Comparison of ENCODE assay signal across 27 cellular contexts in the genomic region with DNA sequence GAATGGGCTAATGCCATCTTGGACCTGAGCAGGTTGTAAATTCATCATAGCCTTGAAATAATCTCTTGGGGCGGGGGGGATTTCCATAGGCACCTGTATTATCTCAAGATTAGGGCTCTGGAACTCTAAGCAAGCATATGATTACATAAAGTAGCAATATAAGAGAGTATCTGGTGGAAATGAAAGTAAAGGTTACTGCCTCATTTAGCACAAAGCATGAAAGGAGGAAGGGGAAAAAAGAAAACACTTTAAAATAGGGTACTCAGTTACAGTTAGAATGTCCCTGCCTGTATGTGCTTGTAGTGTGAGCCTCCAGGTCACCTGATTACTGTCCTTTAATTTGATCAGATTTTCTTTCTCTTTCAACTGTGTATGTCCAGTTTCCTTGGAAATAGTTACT.
"Had no signal": no experiment of that assay in that cellular context is flagged by ENCODE, and none has a peak within 500 bp of the region (broad histone marks: within the 10 kb centered on the region; RNA-seq: fewer than 3 reads in every experiment).

No MANE protein-coding gene starts in this region.

- H3K4me2 ChIP-seq: smooth muscle cell had no signal

- DNase-seq: hippocampal formation; kidney glomerular epithelial cell; left cardiac atrium; lower lobe of right lung; mammary epithelial cell; mesendoderm; naive thymus-derived CD4-positive, alpha-beta T cell; ovary; right lobe of liver; stimulated activated CD4-positive, alpha-beta T cell treated with anti-CD3 and anti-CD28 coated beads, Interleukin-1b, Interleukin-23, amount 100 ng/mL, for 48 hours; stimulated activated CD4-positive, alpha-beta T cell treated with anti-CD3 and anti-CD28 coated beads, Interleukin-2, amount 100 ng/mL, for 48 hours; stimulated activated CD4-positive, alpha-beta T cell treated with anti-CD3 and anti-CD28 coated beads, Interleukin-4, amount 100 ng/mL, for 4 hours; stimulated activated CD8-positive, alpha-beta memory T cell treated with anti-CD3 and anti-CD28 coated beads, Interleukin-4, amount 100 ng/mL, for 48 hours; stimulated activated naive B cell treated with anti-CD40 and anti-IgM and Interleukin-4, amounts not matched to agents 10 μg/mL and 1 μg/mL and 100 μg/mL, for 72 hours; stimulated activated naive CD8-positive, alpha-beta T cell treated with anti-CD3 and anti-CD28 coated beads, Interleukin-15, Interleukin-2, amounts not matched to agents 100 U/mL and 50 U/mL, for 24 hours; stomach; testis; thyroid gland; transverse colon; upper lobe of left lung had no signal

- H3K27me3 Mint-ChIP-seq: naive thymus-derived CD4-positive, alpha-beta T cell; natural killer cell treated with Interleukin-12 subunit alpha and Interleukin-12 subunit beta and Interleukin-15 and Interleukin-18, amount 100 ng/mL, for 72 hours; progenitor cell of endocrine pancreas; stimulated activated naive B cell treated with anti-CD40 and anti-IgM and Interleukin-4, amounts not matched to agents 10 μg/mL and 1 μg/mL and 100 μg/mL, for 72 hours had no signal

- H3K4me3 Mint-ChIP-seq: mesothelial cell of epicardium; naive thymus-derived CD4-positive, alpha-beta T cell; natural killer cell treated with Interleukin-12 subunit alpha and Interleukin-12 subunit beta and Interleukin-15 and Interleukin-18, amount 100 ng/mL, for 72 hours; stimulated activated naive B cell treated with anti-CD40 and anti-IgM and Interleukin-4, amounts not matched to agents 10 μg/mL and 1 μg/mL and 100 μg/mL, for 72 hours had no signal

- H3K36me3 Mint-ChIP-seq: mesothelial cell of epicardium; naive thymus-derived CD4-positive, alpha-beta T cell; stimulated activated naive B cell treated with anti-CD40 and anti-IgM and Interleukin-4, amounts not matched to agents 10 μg/mL and 1 μg/mL and 100 μg/mL, for 72 hours had no signal

- H3K9me3 ChIP-seq: ovary, right atrium auricular region, right lobe of liver, testis, thyroid gland, vagina had no signal

- H3K4me3 ChIP-seq: lower lobe of right lung, ovary, right atrium auricular region, right lobe of liver, smooth muscle cell, stomach, testis, thyroid gland, transverse colon, upper lobe of left lung, vagina had no signal

- H3K27ac ChIP-seq: lower lobe of right lung, ovary, right atrium auricular region, right lobe of liver, stomach, testis, thyroid gland, transverse colon, upper lobe of left lung, vagina had no signal

- ATAC-seq: left cardiac atrium; left lobe of liver; lower lobe of right lung; naive thymus-derived CD4-positive, alpha-beta T cell; natural killer cell treated with Interleukin-12 subunit alpha and Interleukin-12 subunit beta and Interleukin-15 and Interleukin-18, amount 100 ng/mL, for 72 hours; right lobe of liver; stimulated activated naive B cell treated with anti-CD40 and anti-IgM and Interleukin-4, amounts not matched to agents 10 μg/mL and 1 μg/mL and 100 μg/mL, for 72 hours; stimulated activated naive CD8-positive, alpha-beta T cell treated with anti-CD3 and anti-CD28 coated beads, Interleukin-15, Interleukin-2, amounts not matched to agents 100 U/mL and 50 U/mL, for 24 hours had no signal

- H3K36me3 ChIP-seq: lower lobe of right lung, ovary, right atrium auricular region, right lobe of liver, stomach, thyroid gland, transverse colon, upper lobe of left lung, vagina had no signal

- H3K27ac Mint-ChIP-seq: mesothelial cell of epicardium; naive thymus-derived CD4-positive, alpha-beta T cell; natural killer cell treated with Interleukin-12 subunit alpha and Interleukin-12 subunit beta and Interleukin-15 and Interleukin-18, amount 100 ng/mL, for 72 hours; progenitor cell of endocrine pancreas; stimulated activated naive B cell treated with anti-CD40 and anti-IgM and Interleukin-4, amounts not matched to agents 10 μg/mL and 1 μg/mL and 100 μg/mL, for 72 hours had no signal

- H3K4me1 Mint-ChIP-seq: mesothelial cell of epicardium; naive thymus-derived CD4-positive, alpha-beta T cell had no signal

- H3K27me3 ChIP-seq: ovary, right atrium auricular region, right lobe of liver, stomach, testis, thyroid gland, transverse colon, upper lobe of left lung, vagina had no signal
